19 cellular contexts compared by ENCODE assay signal in the genomic region with DNA sequence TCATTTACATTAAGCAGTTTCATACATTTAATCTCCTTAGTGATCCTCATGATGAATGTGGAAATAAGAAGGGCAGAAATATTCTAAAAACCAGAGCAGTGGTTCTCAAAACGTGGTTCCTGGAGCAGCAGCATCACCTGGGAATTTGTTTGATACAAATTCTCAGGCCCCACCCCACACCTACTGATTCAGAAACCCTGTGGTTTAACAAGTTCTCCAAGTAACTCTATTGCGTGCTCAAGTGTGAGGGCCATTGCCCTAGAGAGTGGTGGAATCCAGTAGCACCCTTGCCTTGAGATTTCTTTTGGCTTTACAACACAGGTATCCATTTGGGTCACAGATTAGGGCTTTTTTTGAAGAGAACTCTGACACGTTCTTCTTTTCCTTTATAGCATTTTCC.
"Had no signal": no experiment of that assay in that cellular context is flagged by ENCODE, and none has a peak within 500 bp of the region (broad histone marks: within the 10 kb centered on the region; RNA-seq: fewer than 3 reads in every experiment).

No MANE protein-coding gene starts in this region.

- H3K9me3 Mint-ChIP-seq: brain; stimulated activated naive B cell treated with anti-CD40 and anti-IgM and Interleukin-4, amounts not matched to agents 10 μg/mL and 1 μg/mL and 100 μg/mL, for 72 hours had no signal

- H3K36me3 Mint-ChIP-seq: activated naive CD8-positive, alpha-beta T cell; brain; naive B cell; stimulated activated naive B cell treated with anti-CD40 and anti-IgM and Interleukin-4, amounts not matched to agents 10 μg/mL and 1 μg/mL and 100 μg/mL, for 72 hours had no signal

- H3K27me3 Mint-ChIP-seq: activated CD4-positive, alpha-beta memory T cell treated with anti-CD3 and anti-CD28 coated beads, Interleukin-2, amount 10 ng/mL, durations not matched to agents 7 days and 5 days; activated naive CD8-positive, alpha-beta T cell; brain; stimulated activated naive B cell treated with anti-CD40 and anti-IgM and Interleukin-4, amounts not matched to agents 10 μg/mL and 1 μg/mL and 100 μg/mL, for 72 hours had no signal

- H3K27ac Mint-ChIP-seq: activated CD4-positive, alpha-beta memory T cell treated with anti-CD3 and anti-CD28 coated beads, Interleukin-2, amount 10 ng/mL, durations not matched to agents 7 days and 5 days; activated naive CD8-positive, alpha-beta T cell; brain; naive B cell; stimulated activated naive B cell treated with anti-CD40 and anti-IgM and Interleukin-4, amounts not matched to agents 10 μg/mL and 1 μg/mL and 100 μg/mL, for 72 hours had no signal

- H3K36me3 ChIP-seq: lower lobe of right lung, right atrium auricular region, transverse colon had no signal

- H3K4me3 Mint-ChIP-seq: activated CD4-positive, alpha-beta memory T cell treated with anti-CD3 and anti-CD28 coated beads, Interleukin-2, amount 10 ng/mL, durations not matched to agents 7 days and 5 days; activated naive CD8-positive, alpha-beta T cell; brain; naive B cell; stimulated activated naive B cell treated with anti-CD40 and anti-IgM and Interleukin-4, amounts not matched to agents 10 μg/mL and 1 μg/mL and 100 μg/mL, for 72 hours had no signal

- H3K27ac ChIP-seq: lower lobe of right lung, right atrium auricular region, transverse colon had no signal

- H3K4me1 Mint-ChIP-seq: activated CD4-positive, alpha-beta memory T cell treated with anti-CD3 and anti-CD28 coated beads, Interleukin-2, amount 10 ng/mL, durations not matched to agents 7 days and 5 days; naive B cell; stimulated activated naive B cell treated with anti-CD40 and anti-IgM and Interleukin-4, amounts not matched to agents 10 μg/mL and 1 μg/mL and 100 μg/mL, for 72 hours had no signal

- ATAC-seq: lower lobe of right lung; stimulated activated naive B cell treated with anti-CD40 and anti-IgM and Interleukin-4, amounts not matched to agents 10 μg/mL and 1 μg/mL and 100 μg/mL, for 72 hours had no signal

- H3K27me3 ChIP-seq: right atrium auricular region, transverse colon had no signal

- H3K4me3 ChIP-seq: lower lobe of right lung, right atrium auricular region, smooth muscle cell, transverse colon had no signal

- DNase-seq: activated CD4-positive, alpha-beta memory T cell treated with anti-CD3 and anti-CD28 coated beads, Interleukin-2, amount 10 ng/mL, durations not matched to agents 7 days and 5 days; activated gamma-delta T cell; activated T-cell treated with anti-CD3 and anti-CD28 coated beads, Interleukin-2, amount 50 U/mL, for 48 hours; amygdala; cerebellar nuclear complex; dermis blood vessel endothelial cell; erythroblast; lower lobe of right lung; midbrain; naive B cell; posterior cingulate gyrus; stimulated activated CD4-positive, alpha-beta T cell treated with anti-CD3 and anti-CD28 coated beads, Interleukin-1b, Interleukin-23, amount 100 ng/mL, for 48 hours; stimulated activated naive B cell treated with anti-CD40 and anti-IgM and Interleukin-4, amounts not matched to agents 10 μg/mL and 1 μg/mL and 100 μg/mL, for 72 hours; T1000; transverse colon had no signal
